Comparison of ENCODE assay signal across 8 cellular contexts in genomic region chr17:36600477-36600876, GRCh38. TPM values are rescaled to one million over a fixed set of nuclear protein-coding genes. Genes with fewer than 3 reads are reported as not detected.
DNase-seq lines count a peak whose midpoint lies in the region; ATAC-seq and TF ChIP-seq lines count a peak whose summit lies in the region.

No MANE protein-coding gene starts in this region.

- TF ChIP-seq CTCF in Caco-2 (IDR thresholded peaks at IDR 0.05; ENCODE audit: insufficient read depth in 1 of 2, low read depth in 1 of 2, low read length in 1 of 2, severe bottlenecking in 1 of 2, unreplicated experiment in 1 of 2) (no peak), osteocyte (IDR thresholded peaks at IDR 0.05) (no peak)

- H3K4me3 Mint-ChIP-seq in Caco-2 (ENCODE audit: unreplicated experiment) = peak overlapping the region; percentile 88
- peak overlapping the region; percentile 88 to 95 for H3K4me3 Mint-ChIP-seq in effector memory CD8-positive, alpha-beta T cell
- H3K4me3 Mint-ChIP-seq in osteocyte (ENCODE audit: unreplicated experiment) = peak overlapping the region; percentile 78

- ATAC-seq in effector memory CD8-positive, alpha-beta T cell (replicated peaks) = no peak

- H3K9me3 Mint-ChIP-seq in Caco-2 (ENCODE audit: unreplicated experiment) (no peaks in the 10 kb centered on the region), osteocyte (ENCODE audit: unreplicated experiment) (no peaks in the 10 kb centered on the region)
- H3K9me3 Mint-ChIP-seq in effector memory CD8-positive, alpha-beta T cell = no peaks in the 10 kb centered on the region

- H3K27ac Mint-ChIP-seq in Caco-2 (ENCODE audit: unreplicated experiment) = peak overlapping the region; percentile 97
- peak overlapping the region; percentile 93 to 96 for H3K27ac Mint-ChIP-seq in effector memory CD8-positive, alpha-beta T cell
- peak overlapping the region; percentile 94 for H3K27ac Mint-ChIP-seq in osteocyte (ENCODE audit: unreplicated experiment)

- POLR2A ChIA-PET in Caco-2 (lab: Charles Lee) = interaction anchor here (1.9 to 3.2 kb wide), 2 partner anchors 8 to 55 kb away, joined by 17 to 35 read pairs; partner anchors contain the start of gene DHRS11

- CTCF ChIA-PET in Caco-2 (lab: Charles Lee) = interaction anchor here (0.6 to 3.0 kb wide), 5 partner anchors 8 to 447 kb away, joined by 3 to 30 read pairs (median 4); partner anchors contain the start of genes DHRS11, MYO19 and PIGW

- no peaks in the 10 kb centered on the region for H3K9me3 ChIP-seq in Caco-2

- H3K27me3 Mint-ChIP-seq in Caco-2 (ENCODE audit: insufficient read depth, unreplicated experiment) (no peaks in the 10 kb centered on the region), osteocyte (ENCODE audit: unreplicated experiment) (no peaks in the 10 kb centered on the region)
- H3K27me3 Mint-ChIP-seq in effector memory CD8-positive, alpha-beta T cell = no peaks in the 10 kb centered on the region

- peaks cover 33% of the 10 kb centered on the region for H3K36me3 Mint-ChIP-seq in Caco-2 (ENCODE audit: insufficient read depth, unreplicated experiment)
- peaks cover 12% of the 10 kb centered on the region for H3K36me3 Mint-ChIP-seq in effector memory CD8-positive, alpha-beta T cell (ENCODE audit: insufficient read depth)
- H3K36me3 Mint-ChIP-seq in osteocyte (ENCODE audit: unreplicated experiment) = peaks cover 4% of the 10 kb centered on the region

- no TSS peak for BruUV-seq in Caco-2 (replicated peaks; lab: Mats Ljungman, UMichigan)

- DNase-seq in Caco-2 = no peak
- peak; percentile 54 for DNase-seq in OCI-M1 (lab: John Stamatoyannopoulos, UW)
- DNase-seq in effector memory CD8-positive, alpha-beta T cell = no peak
- no peak for DNase-seq in osteocyte (ENCODE audit: extremely low spot score, unreplicated experiment)
- no peak for DNase-seq in mucosa of gallbladder (ENCODE audit: low spot score)
- DNase-seq in SW 1271 (lab: John Stamatoyannopoulos, UW) = no peak
- no peak for DNase-seq in NCI-H1092 treated with DMSO at 0.1 percent for 48 hours (lab: John Stamatoyannopoulos, UW)
- DNase-seq in kidney glomerular epithelial cell (lab: John Stamatoyannopoulos, UW) = no peak

- H3K4me1 Mint-ChIP-seq in Caco-2 (ENCODE audit: low read depth, unreplicated experiment) = peaks cover 27% of the 10 kb centered on the region
- peaks cover 24 to 25% of the 10 kb centered on the region in 2 donors for H3K4me1 Mint-ChIP-seq in effector memory CD8-positive, alpha-beta T cell (ENCODE audit: low read depth in 2 of 2)
- H3K4me1 Mint-ChIP-seq in osteocyte (ENCODE audit: unreplicated experiment) = peaks cover 27% of the 10 kb centered on the region

- intact Hi-C loops in Caco-2 (cut with micrococcal nuclease; ENCODE audit: unreplicated experiment) = loop anchor here (2.0 kb wide), 1 partner anchor 66 kb away; the partner anchor contains the start of genes MYO19 and PIGW

- peaks cover 7% of the 10 kb centered on the region for H3K36me3 ChIP-seq in Caco-2 (ENCODE audit: control insufficient read depth, insufficient read depth, low read length)

- peaks cover 10% of the 10 kb centered on the region for H3K4me1 ChIP-seq in Caco-2

- no peaks in the 10 kb centered on the region for H3K27me3 ChIP-seq in Caco-2 (replicated peaks; ENCODE audit: control insufficient read depth, insufficient read depth, low read length)

- H3K4me3 ChIP-seq in Caco-2 (ENCODE audit: low read depth, low read length) = peak overlapping the region; percentile 66

RNA-seq across cellular contexts. Expression of gene MRM1, which starts 0.9 kb away (rescaled TPM):
- total RNA-seq in Caco-2 (2022) = 9.3 and 13.5 TPM in 2 replicates
- total RNA-seq in osteocyte = 3.6 and 4.3 TPM in 2 replicates
- 8.3 TPM for total RNA-seq in mucosa of gallbladder

RNA-seq across cellular contexts. Expression of gene DHRS11, which starts 8.8 kb away (rescaled TPM):
- total RNA-seq in Caco-2 (2022) (44.7 and 46.9 TPM in 2 replicates), osteocyte (7.1 TPM in 2 replicates), mucosa of gallbladder (16.9 TPM)

RNA-seq across cellular contexts. Expression of gene GGNBP2, which starts 55.8 kb away (rescaled TPM):
- total RNA-seq in Caco-2 (2022) (91.3 and 91.5 TPM in 2 replicates), osteocyte (67.7 and 76.1 TPM in 2 replicates), mucosa of gallbladder (65.9 TPM)
